ENCODE assay signal across 9 cellular contexts in genomic region chr6:90350689-90351554, GRCh38. TPM values are rescaled to one million over a fixed set of nuclear protein-coding genes. Genes with fewer than 3 reads are reported as not detected.
DNase-seq lines count a peak whose midpoint lies in the region; ATAC-seq and TF ChIP-seq lines count a peak whose summit lies in the region.
"Had no signal": no experiment of that assay in that cellular context is flagged by ENCODE, and none has a peak within 500 bp of the region (broad histone marks: within the 10 kb centered on the region; RNA-seq: fewer than 3 reads in every experiment).

No MANE protein-coding gene starts in this region.

- H3K27me3 ChIP-seq in mammary epithelial cell (ENCODE audit: insufficient read depth, low read length): no peaks in the 10 kb centered on the region
- no peaks in the 10 kb centered on the region for H3K27me3 ChIP-seq in breast epithelium
- no peaks in the 10 kb centered on the region for H3K27me3 ChIP-seq in aorta (ENCODE audit: control insufficient read depth in 1 of 2, insufficient read depth in 2 of 2, low read length in 1 of 2)

- no peak for DNase-seq in mammary epithelial cell
- no peak for DNase-seq in breast epithelium (ENCODE audit: low spot score in 2 of 2)
- peak; percentile 20 for DNase-seq in activated B cell treated with CpG ODN at 0.5 μM for 24 hours
- peak; percentile 12 to 40 (median 31) for DNase-seq in effector memory CD8-positive, alpha-beta T cell
- no peak for DNase-seq in aorta
- DNase-seq in anterior cingulate cortex (lab: John Stamatoyannopoulos, UW): no peak
- DNase-seq: NCI-H510A had no signal

- H4K20me1 ChIP-seq in mammary epithelial cell (ENCODE audit: insufficient read depth, low read length): no peaks in the 10 kb centered on the region

- no TSS peak for BruUV-seq in mammary epithelial cell (replicated peaks; lab: Mats Ljungman, UMichigan)

- TF ChIP-seq CTCF in mammary epithelial cell (conservative IDR thresholded peaks at IDR 0.05 in 1 of 2, IDR thresholded peaks at IDR 0.05 in 1 of 2; ENCODE audit: extremely low read depth in 1 of 2, insufficient read depth in 1 of 2, low read depth in 1 of 2, low read length in 2 of 2): no peak
- no peak for TF ChIP-seq CTCF in breast epithelium (IDR thresholded peaks at IDR 0.05)
- no peak for TF ChIP-seq CTCF in activated B cell treated with CpG ODN at 0.5 μM for 24 hours (IDR thresholded peaks at IDR 0.05)

- H3K4me3 ChIP-seq in mammary epithelial cell (replicated peaks in 1 of 3; ENCODE audit: insufficient read depth in 1 of 3, low read depth in 2 of 3, low read length in 3 of 3): no peak overlapping the region
- no peak overlapping the region for H3K4me3 ChIP-seq in breast epithelium
- H3K4me3 ChIP-seq in aorta (ENCODE audit: low read length in 2 of 2): no peak overlapping the region

- H3K4me3 Mint-ChIP-seq in activated B cell treated with CpG ODN at 0.5 μM for 24 hours: peak overlapping the region; percentile 33
- no peak overlapping the region for H3K4me3 Mint-ChIP-seq in effector memory CD8-positive, alpha-beta T cell
- no peak overlapping the region for H3K4me3 Mint-ChIP-seq in stimulated activated memory B cell treated with anti-CD40 and anti-IgM and Interleukin-4, amounts not matched to agents 10 μg/mL and 1 μg/mL and 100 μg/mL, for 72 hours

- CTCF ChIA-PET in mammary epithelial cell (lab: Charles Lee; ENCODE audit: low non-redundant PET): no interaction called here
- CTCF ChIA-PET in activated B cell treated with CpG ODN at 0.5 μM for 24 hours (lab: Charles Lee): interaction anchor here (1.1 kb wide), 1 partner anchor 42 kb away, joined by 3 read pairs; no protein-coding TSS in a partner anchor

- H2AFZ ChIP-seq in mammary epithelial cell (ENCODE audit: low read depth, low read length): peak overlapping the region; percentile 6

- in situ Hi-C loops in mammary epithelial cell (cut with MboI; ENCODE audit: low sequenced_read_pairs in 2 of 2): no loop called here

- H3K9ac ChIP-seq in mammary epithelial cell (ENCODE audit: insufficient read depth, low read length): no peak overlapping the region

- intact Hi-C loops in mammary epithelial cell (cut with micrococcal nuclease) (no loop called here), breast epithelium (cut with DNase I; ENCODE audit: low total_unique reads) (no loop called here), activated B cell treated with CpG ODN at 0.5 μM for 24 hours (cut with micrococcal nuclease) (loop anchor here (1.0 to 2.0 kb wide), 4 partner anchors 18 to 55 kb away; partner anchors contain the start of gene BACH2), aorta (cut with DNase I) (no loop called here)

- H3K79me2 ChIP-seq in mammary epithelial cell (ENCODE audit: insufficient read depth, low read length): no peaks in the 10 kb centered on the region

- POLR2A ChIA-PET in activated B cell treated with CpG ODN at 0.5 μM for 24 hours (lab: Charles Lee): interaction anchor here (0.8 to 1.1 kb wide), 5 partner anchors 29 to 55 kb away, joined by 3 to 4 read pairs (median 3); no protein-coding TSS in a partner anchor

- dilution Hi-C loops in mammary epithelial cell (cut with HindIII; ENCODE audit: low sequenced_read_pairs): no loop called here

- no peak overlapping the region for H3K27ac ChIP-seq in mammary epithelial cell (ENCODE audit: insufficient read depth, low read depth, low read length)
- no peak overlapping the region for H3K27ac ChIP-seq in breast epithelium
- H3K27ac ChIP-seq in aorta (ENCODE audit: low read depth in 1 of 2, low read length in 2 of 2): no peak overlapping the region

- no peaks in the 10 kb centered on the region for H3K9me3 Mint-ChIP-seq in activated B cell treated with CpG ODN at 0.5 μM for 24 hours
- no peaks in the 10 kb centered on the region for H3K9me3 Mint-ChIP-seq in effector memory CD8-positive, alpha-beta T cell
- H3K9me3 Mint-ChIP-seq in stimulated activated memory B cell treated with anti-CD40 and anti-IgM and Interleukin-4, amounts not matched to agents 10 μg/mL and 1 μg/mL and 100 μg/mL, for 72 hours: no peaks in the 10 kb centered on the region

- 86% methylated on average over 7 of the region's 8 CpGs for WGBS in mammary epithelial cell (ENCODE audit: low coverage, missing lambda C conversion rate)
- 53 to 57% methylated on average over 8 of the region's 8 CpGs for WGBS in aorta, 2 donors

- no peak for TF ChIP-seq POLR2A in breast epithelium (IDR thresholded peaks at IDR 0.05)

- no peaks in the 10 kb centered on the region for H3K4me1 ChIP-seq in mammary epithelial cell (ENCODE audit: insufficient read depth, low read length)
- H3K4me1 ChIP-seq in breast epithelium: no peaks in the 10 kb centered on the region
- no peaks in the 10 kb centered on the region for H3K4me1 ChIP-seq in aorta (ENCODE audit: control insufficient read depth in 1 of 2, insufficient read depth in 2 of 2, low read length in 2 of 2)

- peak overlapping the region; percentile 95 for H3K27ac Mint-ChIP-seq in activated B cell treated with CpG ODN at 0.5 μM for 24 hours
- H3K27ac Mint-ChIP-seq in effector memory CD8-positive, alpha-beta T cell: peak overlapping the region in 1 of 2 donors; percentile 85
- peak overlapping the region; percentile 68 for H3K27ac Mint-ChIP-seq in stimulated activated memory B cell treated with anti-CD40 and anti-IgM and Interleukin-4, amounts not matched to agents 10 μg/mL and 1 μg/mL and 100 μg/mL, for 72 hours

- H3K4me2 ChIP-seq in mammary epithelial cell (ENCODE audit: insufficient read depth, low read depth, low read length): no peak overlapping the region

- H3K4me1 Mint-ChIP-seq in activated B cell treated with CpG ODN at 0.5 μM for 24 hours: peaks cover 40% of the 10 kb centered on the region
- peaks cover 5 to 7% of the 10 kb centered on the region in 2 donors for H3K4me1 Mint-ChIP-seq in effector memory CD8-positive, alpha-beta T cell (ENCODE audit: low read depth in 2 of 2)
- H3K4me1 Mint-ChIP-seq in stimulated activated memory B cell treated with anti-CD40 and anti-IgM and Interleukin-4, amounts not matched to agents 10 μg/mL and 1 μg/mL and 100 μg/mL, for 72 hours: peaks cover 31% of the 10 kb centered on the region

- H3K36me3 Mint-ChIP-seq in activated B cell treated with CpG ODN at 0.5 μM for 24 hours (ENCODE audit: low read depth): peaks cover 3% of the 10 kb centered on the region
- no peaks in the 10 kb centered on the region for H3K36me3 Mint-ChIP-seq in effector memory CD8-positive, alpha-beta T cell (ENCODE audit: insufficient read depth)
- no peaks in the 10 kb centered on the region for H3K36me3 Mint-ChIP-seq in stimulated activated memory B cell treated with anti-CD40 and anti-IgM and Interleukin-4, amounts not matched to agents 10 μg/mL and 1 μg/mL and 100 μg/mL, for 72 hours

- peak; percentile 95 for ATAC-seq in activated B cell treated with CpG ODN at 0.5 μM for 24 hours (ENCODE audit: low read depth)
- ATAC-seq in effector memory CD8-positive, alpha-beta T cell (replicated peaks): peak; percentile 97
- peak; percentile 92 for ATAC-seq in stimulated activated memory B cell treated with anti-CD40 and anti-IgM and Interleukin-4, amounts not matched to agents 10 μg/mL and 1 μg/mL and 100 μg/mL, for 72 hours
- ATAC-seq in aorta (ENCODE audit: low FRiP score): no peak
- ATAC-seq in HG02798 (IDR thresholded peaks at IDR 0.05; ENCODE audit: poor library complexity, unreplicated experiment): no peak

- H3K9me3 ChIP-seq in mammary epithelial cell (replicated peaks; ENCODE audit: insufficient read depth, low read length) (no peaks in the 10 kb centered on the region), breast epithelium (no peaks in the 10 kb centered on the region), aorta (ENCODE audit: control insufficient read depth, low read length) (no peaks in the 10 kb centered on the region)

- H3K27me3 Mint-ChIP-seq in activated B cell treated with CpG ODN at 0.5 μM for 24 hours: no peaks in the 10 kb centered on the region
- H3K27me3 Mint-ChIP-seq in effector memory CD8-positive, alpha-beta T cell: peaks cover 20 to 30% of the 10 kb centered on the region in 2 donors
- H3K27me3 Mint-ChIP-seq in stimulated activated memory B cell treated with anti-CD40 and anti-IgM and Interleukin-4, amounts not matched to agents 10 μg/mL and 1 μg/mL and 100 μg/mL, for 72 hours: no peaks in the 10 kb centered on the region

- no peaks in the 10 kb centered on the region for H3K36me3 ChIP-seq in mammary epithelial cell (ENCODE audit: insufficient read depth, low read length)
- no peaks in the 10 kb centered on the region for H3K36me3 ChIP-seq in breast epithelium
- H3K36me3 ChIP-seq in aorta (ENCODE audit: control insufficient read depth in 1 of 2, insufficient read depth in 2 of 2, low read length in 1 of 2): no peaks in the 10 kb centered on the region

RNA-seq across cellular contexts. Expression of gene BACH2, which starts 54.3 kb away (rescaled TPM):
- total RNA-seq in mammary epithelial cell (1 to 10 TPM; 3.6 to 4.5 TPM), breast epithelium (10 to 100 TPM in 1 of 3 donors, 1 to 10 TPM in 2; 6.2 to 13.8 (median 7.0) TPM), activated B cell treated with CpG ODN at 0.5 μM for 24 hours (79.6 and 90.4 TPM in 2 replicates), aorta (10 to 100 TPM; 11.6 to 22.2 TPM)
- polyA plus RNA-seq in mammary epithelial cell (0.52 TPM), aorta (under 1 TPM; 0.36 to 0.63 TPM)
- 0.57 TPM for polyA minus RNA-seq in mammary epithelial cell

Comparison
In these comparisons a context has a peak if more than half of its experiments do, and no peak if none do; other contexts are left out.
1. DNase-seq: peak in activated B cell treated with CpG ODN at 0.5 μM for 24 hours (single experiment) and effector memory CD8-positive, alpha-beta T cell (3 of 3); none in mammary epithelial cell (single experiment), breast epithelium (0 of 2), aorta (0 of 2) and anterior cingulate cortex (0 of 58).
2. ATAC-seq: peak in activated B cell treated with CpG ODN at 0.5 μM for 24 hours (single experiment), effector memory CD8-positive, alpha-beta T cell (single experiment) and stimulated activated memory B cell treated with anti-CD40 and anti-IgM and Interleukin-4, amounts not matched to agents 10 μg/mL and 1 μg/mL and 100 μg/mL, for 72 hours (single experiment); none in aorta (single experiment) and HG02798 (single experiment).